29 cellular contexts compared by ENCODE assay signal in genomic region chr2:154518872-154519271, GRCh38.
"Had no signal": no experiment of that assay in that cellular context is flagged by ENCODE, and none has a peak within 500 bp of the region (broad histone marks: within the 10 kb centered on the region; RNA-seq: fewer than 3 reads in every experiment).

No MANE protein-coding gene starts in this region.

- H3K27ac ChIP-seq: stomach, suprapubic skin, testis, thoracic aorta, thyroid gland, tibial artery, tibial nerve, transverse colon, upper lobe of left lung, upper lobe of right lung, uterus, vagina had no signal

- H3K4me3 Mint-ChIP-seq: stimulated activated effector memory CD8-positive, alpha-beta T cell treated with anti-CD3 and anti-CD28 coated beads, Interleukin-12 subunit alpha, Interleukin-12 subunit beta, amount 100 ng/mL, for 72 hours; stimulated activated memory B cell treated with anti-CD40 and anti-IgM and Interleukin-4, amounts not matched to agents 10 μg/mL and 1 μg/mL and 100 μg/mL, for 72 hours; stimulated activated naive B cell treated with anti-CD40 and anti-IgM and Interleukin-4, amounts not matched to agents 10 μg/mL and 1 μg/mL and 100 μg/mL, for 72 hours; stimulated activated naive CD8-positive, alpha-beta T cell treated with anti-CD3 and anti-CD28 coated beads, Interleukin-15, amount 100 ng/mL, for 72 hours; stimulated activated naive CD8-positive, alpha-beta T cell treated with anti-CD3 and anti-CD28 coated beads, Interleukin-15, Interleukin-2, amounts not matched to agents 100 ng/mL and 50 ng/mL, for 24 hours; type B pancreatic cell had no signal

- FAIRE-seq: urothelium cell line had no signal

- H3K36me3 Mint-ChIP-seq: stimulated activated effector memory CD8-positive, alpha-beta T cell treated with anti-CD3 and anti-CD28 coated beads, Interleukin-12 subunit alpha, Interleukin-12 subunit beta, amount 100 ng/mL, for 72 hours; stimulated activated memory B cell treated with anti-CD40 and anti-IgM and Interleukin-4, amounts not matched to agents 10 μg/mL and 1 μg/mL and 100 μg/mL, for 72 hours; stimulated activated naive B cell treated with anti-CD40 and anti-IgM and Interleukin-4, amounts not matched to agents 10 μg/mL and 1 μg/mL and 100 μg/mL, for 72 hours; type B pancreatic cell had no signal

- H3K4me1 ChIP-seq: stomach, suprapubic skin, testis, thyroid gland, tibial artery, tibial nerve, transverse colon, upper lobe of left lung, upper lobe of right lung, uterus, vagina had no signal

- H3K27me3 ChIP-seq: stomach, suprapubic skin, testis, thyroid gland, tibial artery, tibial nerve, transverse colon, upper lobe of left lung, upper lobe of right lung, uterus, vagina had no signal

- H3K9me3 ChIP-seq: stomach, suprapubic skin, testis, thoracic aorta, thyroid gland, tibial artery, tibial nerve, transverse colon, upper lobe of left lung, upper lobe of right lung, uterus, vagina had no signal

- H3K4me3 ChIP-seq: stomach, suprapubic skin, testis, thoracic aorta, thyroid gland, tibial artery, tibial nerve, transverse colon, upper lobe of left lung, upper lobe of right lung, uterus, vagina had no signal

- H3K9me3 Mint-ChIP-seq: type B pancreatic cell had no signal

- ATAC-seq: stimulated activated effector memory CD8-positive, alpha-beta T cell treated with anti-CD3 and anti-CD28 coated beads, Interleukin-12 subunit alpha, Interleukin-12 subunit beta, amount 100 ng/mL, for 72 hours; stimulated activated memory B cell treated with anti-CD40 and anti-IgM and Interleukin-4, amounts not matched to agents 10 μg/mL and 1 μg/mL and 100 μg/mL, for 72 hours; stimulated activated naive B cell treated with anti-CD40 and anti-IgM and Interleukin-4, amounts not matched to agents 10 μg/mL and 1 μg/mL and 100 μg/mL, for 72 hours; stimulated activated naive CD8-positive, alpha-beta T cell treated with anti-CD3 and anti-CD28 coated beads, Interleukin-15, amount 100 ng/mL, for 72 hours; stimulated activated naive CD8-positive, alpha-beta T cell treated with anti-CD3 and anti-CD28 coated beads, Interleukin-15, Interleukin-2, amounts not matched to agents 100 U/mL and 50 U/mL, for 24 hours; upper lobe of right lung had no signal

- H3K4me1 Mint-ChIP-seq: stimulated activated effector memory CD8-positive, alpha-beta T cell treated with anti-CD3 and anti-CD28 coated beads, Interleukin-12 subunit alpha, Interleukin-12 subunit beta, amount 100 ng/mL, for 72 hours; stimulated activated memory B cell treated with anti-CD40 and anti-IgM and Interleukin-4, amounts not matched to agents 10 μg/mL and 1 μg/mL and 100 μg/mL, for 72 hours; stimulated activated naive B cell treated with anti-CD40 and anti-IgM and Interleukin-4, amounts not matched to agents 10 μg/mL and 1 μg/mL and 100 μg/mL, for 72 hours; stimulated activated naive CD8-positive, alpha-beta T cell treated with anti-CD3 and anti-CD28 coated beads, Interleukin-15, amount 100 ng/mL, for 72 hours had no signal

- DNase-seq: stimulated activated CD4-positive, alpha-beta T cell treated with anti-CD3 and anti-CD28 coated beads, Interleukin-2, amount 100 ng/mL, for 48 hours; stimulated activated CD4-positive, alpha-beta T cell treated with anti-CD3 and anti-CD28 coated beads, Interleukin-4, amount 100 ng/mL, for 1 hour; stimulated activated CD4-positive, alpha-beta T cell treated with anti-CD3 and anti-CD28 coated beads, Interleukin-4, amount 100 ng/mL, for 24 hours; stimulated activated CD4-positive, alpha-beta T cell treated with anti-CD3 and anti-CD28 coated beads, Interleukin-4, amount 100 ng/mL, for 4 hours; stimulated activated CD8-positive, alpha-beta memory T cell treated with anti-CD3 and anti-CD28 coated beads, Interleukin-4, amount 100 ng/mL, for 48 hours; stimulated activated naive B cell treated with anti-CD40 and anti-IgM and Interleukin-4, amounts not matched to agents 10 μg/mL and 1 μg/mL and 100 μg/mL, for 72 hours; stimulated activated naive CD4-positive, alpha-beta T cell; stimulated activated naive CD4-positive, alpha-beta T cell treated with Interleukin-2 at 50 U/mL for 16 hours; stimulated activated naive CD8-positive, alpha-beta T cell treated with anti-CD3 and anti-CD28 coated beads, Interleukin-15, amount 100 ng/mL, for 72 hours; stimulated activated naive CD8-positive, alpha-beta T cell treated with anti-CD3 and anti-CD28 coated beads, Interleukin-15, Interleukin-2, amounts not matched to agents 100 U/mL and 50 U/mL, for 24 hours; stomach; substantia nigra; testis; thyroid gland; tibial artery; transverse colon; trophoblast cell; upper lobe of left lung; upper lobe of right lung; uterus had no signal

- H3K36me3 ChIP-seq: stomach, suprapubic skin, thoracic aorta, thyroid gland, tibial artery, tibial nerve, transverse colon, upper lobe of left lung, upper lobe of right lung, uterus, vagina had no signal

- H3K27me3 Mint-ChIP-seq: stimulated activated memory B cell treated with anti-CD40 and anti-IgM and Interleukin-4, amounts not matched to agents 10 μg/mL and 1 μg/mL and 100 μg/mL, for 72 hours; stimulated activated naive B cell treated with anti-CD40 and anti-IgM and Interleukin-4, amounts not matched to agents 10 μg/mL and 1 μg/mL and 100 μg/mL, for 72 hours; stimulated activated naive CD8-positive, alpha-beta T cell treated with anti-CD3 and anti-CD28 coated beads, Interleukin-15, amount 100 ng/mL, for 72 hours; stimulated activated naive CD8-positive, alpha-beta T cell treated with anti-CD3 and anti-CD28 coated beads, Interleukin-15, Interleukin-2, amounts not matched to agents 100 ng/mL and 50 ng/mL, for 24 hours; type B pancreatic cell had no signal

- H3K27ac Mint-ChIP-seq: stimulated activated effector memory CD8-positive, alpha-beta T cell treated with anti-CD3 and anti-CD28 coated beads, Interleukin-12 subunit alpha, Interleukin-12 subunit beta, amount 100 ng/mL, for 72 hours; stimulated activated memory B cell treated with anti-CD40 and anti-IgM and Interleukin-4, amounts not matched to agents 10 μg/mL and 1 μg/mL and 100 μg/mL, for 72 hours; stimulated activated naive B cell treated with anti-CD40 and anti-IgM and Interleukin-4, amounts not matched to agents 10 μg/mL and 1 μg/mL and 100 μg/mL, for 72 hours; stimulated activated naive CD8-positive, alpha-beta T cell treated with anti-CD3 and anti-CD28 coated beads, Interleukin-15, amount 100 ng/mL, for 72 hours; stimulated activated naive CD8-positive, alpha-beta T cell treated with anti-CD3 and anti-CD28 coated beads, Interleukin-15, Interleukin-2, amounts not matched to agents 100 ng/mL and 50 ng/mL, for 24 hours; type B pancreatic cell had no signal
